Comparison of ENCODE assay signal across 25 cellular contexts in genomic region chr12:53586745-53587144, GRCh38. TPM values are rescaled to one million over a fixed set of nuclear protein-coding genes. Genes with fewer than 3 reads are reported as not detected.
DNase-seq lines count a peak whose midpoint lies in the region; ATAC-seq, FAIRE-seq and TF ChIP-seq lines count a peak whose summit lies in the region.
"Had no signal": no experiment of that assay in that cellular context is flagged by ENCODE, and none has a peak within 500 bp of the region (broad histone marks: within the 10 kb centered on the region; RNA-seq: fewer than 3 reads in every experiment).

No MANE protein-coding gene starts in this region.

- no peak overlapping the region for H3K4ac ChIP-seq in IMR-90 (ENCODE audit: low read depth, low read length)

- peaks cover 66% of the 10 kb centered on the region for H3K79me2 ChIP-seq in astrocyte (ENCODE audit: insufficient read depth, low read length)
- peaks cover 6% of the 10 kb centered on the region for H3K79me2 ChIP-seq in neural cell (replicated peaks; ENCODE audit: insufficient read depth, low read length)

- H3K27ac ChIP-seq in IMR-90 (ENCODE audit: insufficient read depth, low read length), result no peak overlapping the region
- H3K27ac ChIP-seq in astrocyte (ENCODE audit: low read depth, low read length), result no peak overlapping the region
- peak overlapping the region; percentile 82 for H3K27ac ChIP-seq in neural cell (ENCODE audit: low read length)
- H3K27ac ChIP-seq: Peyer's patch, thyroid gland, vagina had no signal

- BruUV-seq in IMR-90 (replicated peaks; lab: Mats Ljungman, UMichigan), result no TSS peak

- peak overlapping the region; percentile 4 for H3K27ac Mint-ChIP-seq in activated naive CD4-positive, alpha-beta T cell treated with anti-CD3 and anti-CD28 coated beads for 36 hours
- no peak overlapping the region for H3K27ac Mint-ChIP-seq in astrocyte (ENCODE audit: unreplicated experiment)
- H3K27ac Mint-ChIP-seq: dendritic cell treated with granulocyte-macrophage colony-stimulating factor and Interleukin-4, amounts not matched to agents 40 ng/mL and 50 ng/mL, for 4 days had no signal

- peaks cover 17% of the 10 kb centered on the region; the same call in 1 of the 2 replicates for H4K20me1 ChIP-seq in IMR-90 (ENCODE audit: insufficient read depth, low read length)
- H4K20me1 ChIP-seq in astrocyte (ENCODE audit: insufficient read depth, low read length), result peaks cover 57% of the 10 kb centered on the region
- no peaks in the 10 kb centered on the region for H4K20me1 ChIP-seq in neural cell (ENCODE audit: insufficient read depth)

- H3K56ac ChIP-seq in IMR-90 (ENCODE audit: extremely low read depth, insufficient read depth, low read length), result no peak overlapping the region

- intact Hi-C loops in activated naive CD4-positive, alpha-beta T cell treated with anti-CD3 and anti-CD28 coated beads for 36 hours (cut with micrococcal nuclease), result loop anchor here (5.0 kb wide), 1 partner anchor 44 kb away; no protein-coding TSS in a partner anchor
- intact Hi-C loops in IMR-90 (cut with micrococcal nuclease), result no loop called here

- 67% methylated on average over 3 of the region's 8 CpGs; no CpG with 5 or more reads in 1 of the 2 experiments for WGBS in IMR-90 (ENCODE audit: extremely low coverage in 2 of 2, insufficient read length in 1 of 2), 2 experiments

- no peak overlapping the region for H2AK9ac ChIP-seq in IMR-90 (replicated peaks; ENCODE audit: low read depth, low read length, poor library complexity)

- H2BK120ac ChIP-seq in IMR-90 (ENCODE audit: low read depth, low read length), result no peak overlapping the region

- in situ Hi-C loops in IMR-90 (cut with MboI; ENCODE audit: low sequenced_read_pairs), result no loop called here

- no peaks in the 10 kb centered on the region for H3K9me3 Mint-ChIP-seq in activated naive CD4-positive, alpha-beta T cell treated with anti-CD3 and anti-CD28 coated beads for 36 hours
- no peaks in the 10 kb centered on the region for H3K9me3 Mint-ChIP-seq in astrocyte (ENCODE audit: unreplicated experiment)
- H3K9me3 Mint-ChIP-seq: CD4-positive, CD25-positive, alpha-beta regulatory T cell; dendritic cell treated with granulocyte-macrophage colony-stimulating factor and Interleukin-4, amounts not matched to agents 40 ng/mL and 50 ng/mL, for 4 days had no signal

- no peak for FAIRE-seq in astrocyte (lab: Jason Lieb, UNC)
- FAIRE-seq: islet of Langerhans had no signal

- TF ChIP-seq CTCF in IMR-90 (conservative IDR thresholded peaks at IDR 0.05; ENCODE audit: low read depth, low read length) (no peak), astrocyte (IDR thresholded peaks at IDR 0.05; ENCODE audit: insufficient read depth, low read depth, low read length) (no peak), neural cell (IDR thresholded peaks at IDR 0.05; ENCODE audit: poor library complexity, severe bottlenecking) (no peak)

- H3F3A ChIP-seq in neural cell (ENCODE audit: insufficient read depth, low read length, poor library complexity, severe bottlenecking), result peaks cover 11% of the 10 kb centered on the region

- H4K5ac ChIP-seq in IMR-90 (ENCODE audit: low read depth, low read length), result no peak overlapping the region

- H2BK20ac ChIP-seq in IMR-90 (ENCODE audit: low read depth, low read length), result no peak overlapping the region

- TF ChIP-seq RAD21 in IMR-90 (IDR thresholded peaks at IDR 0.05; ENCODE audit: low read length), result no peak
- TF ChIP-seq RAD21 in neural cell (conservative IDR thresholded peaks at IDR 0.05), result no peak

- H2AFZ ChIP-seq in IMR-90 (replicated peaks; ENCODE audit: low read length, poor library complexity) (no peak overlapping the region), astrocyte (ENCODE audit: low read depth, low read length) (no peak overlapping the region), neural cell (ENCODE audit: low read depth, low read length) (no peak overlapping the region)

- H3K4me2 ChIP-seq in IMR-90 (ENCODE audit: low read depth, low read length), result no peak overlapping the region
- no peak overlapping the region for H3K4me2 ChIP-seq in astrocyte (ENCODE audit: low read length)
- no peak overlapping the region for H3K4me2 ChIP-seq in neural cell (ENCODE audit: low read length)

- TF ChIP-seq POLR2A in IMR-90 (IDR thresholded peaks at IDR 0.05; ENCODE audit: low read depth, low read length), result no peak

- H3K9me3 ChIP-seq in IMR-90 (ENCODE audit: control insufficient read depth, insufficient read depth, low read length) (no peaks in the 10 kb centered on the region), astrocyte (ENCODE audit: insufficient read depth, low read depth, low read length) (no peaks in the 10 kb centered on the region), neural cell (ENCODE audit: low read length) (no peaks in the 10 kb centered on the region)
- H3K9me3 ChIP-seq: Peyer's patch, stomach, thyroid gland, vagina had no signal

- no peak overlapping the region for H2AK5ac ChIP-seq in IMR-90 (ENCODE audit: low read depth, low read length)

- H3K79me1 ChIP-seq in IMR-90 (ENCODE audit: low read depth in 1 of 2, low read length in 2 of 2), result peaks cover 27 to 40% of the 10 kb centered on the region in 2 experiments

- peaks cover 37% of the 10 kb centered on the region for H3K4me1 Mint-ChIP-seq in activated naive CD4-positive, alpha-beta T cell treated with anti-CD3 and anti-CD28 coated beads for 36 hours (ENCODE audit: low read depth)
- H3K4me1 Mint-ChIP-seq in astrocyte (ENCODE audit: low read depth, unreplicated experiment), result peaks cover 15% of the 10 kb centered on the region

- dilution Hi-C loops in IMR-90 (cut with HindIII; ENCODE audit: low sequenced_read_pairs, unreplicated experiment), result no loop called here

- H3K36me3 Mint-ChIP-seq in activated naive CD4-positive, alpha-beta T cell treated with anti-CD3 and anti-CD28 coated beads for 36 hours (ENCODE audit: low read depth), result no peaks in the 10 kb centered on the region
- H3K36me3 Mint-ChIP-seq in astrocyte (ENCODE audit: low read depth, unreplicated experiment), result peaks cover 3% of the 10 kb centered on the region

- H3K9ac ChIP-seq in IMR-90 (ENCODE audit: low read depth, low read length) (no peak overlapping the region), astrocyte (ENCODE audit: low read length) (no peak overlapping the region), neural cell (ENCODE audit: low read length) (peak overlapping the region; percentile 24)

- no peak overlapping the region for H3K14ac ChIP-seq in IMR-90 (replicated peaks; ENCODE audit: low read depth, low read length)

- POLR2A ChIA-PET in IMR-90 (lab: Charles Lee; ENCODE audit: unreplicated experiment), result no interaction called here

- DNase-seq in activated naive CD4-positive, alpha-beta T cell treated with anti-CD3 and anti-CD28 coated beads for 36 hours, result no peak
- DNase-seq in activated naive CD4-positive, alpha-beta T cell (lab: John Stamatoyannopoulos, UW), result no peak
- DNase-seq in IMR-90, result peak; percentile 63
- peak; percentile 65 for DNase-seq in astrocyte (ENCODE audit: low read depth)
- DNase-seq in activated T-cell treated with anti-CD3 and anti-CD28 coated beads for 4 hours, result no peak
- DNase-seq: activated gamma-delta T cell treated with Interleukin-2 at 50 U/mL for 16 hours; activated T-cell treated with anti-CD3 and anti-CD28 coated beads, Interleukin-2, amount 50 U/mL, for 1 hour; CD4-positive, CD25-positive, alpha-beta regulatory T cell; DMS 273 treated with DMSO at 0.1 percent for 48 hours; left ventricle myocardium superior; naive B cell; NCI-H1417; NCI-H2029 treated with DMSO at 0.1 percent for 48 hours; NCI-H69; Peyer's patch; SHP77 treated with DMSO at 0.1 percent for 48 hours; stomach; SW 1271; thyroid gland had no signal

- H3K36me3 ChIP-seq in IMR-90 (ENCODE audit: control insufficient read depth, insufficient read depth, low read length) (no peaks in the 10 kb centered on the region), astrocyte (ENCODE audit: insufficient read depth, low read length) (no peaks in the 10 kb centered on the region), neural cell (ENCODE audit: insufficient read depth, low read length) (no peaks in the 10 kb centered on the region)
- H3K36me3 ChIP-seq: Peyer's patch, stomach, thyroid gland, vagina had no signal

- no peak overlapping the region for H3K4me3 Mint-ChIP-seq in activated naive CD4-positive, alpha-beta T cell treated with anti-CD3 and anti-CD28 coated beads for 36 hours
- no peak overlapping the region for H3K4me3 Mint-ChIP-seq in astrocyte (ENCODE audit: unreplicated experiment)
- H3K4me3 Mint-ChIP-seq: CD4-positive, CD25-positive, alpha-beta regulatory T cell; dendritic cell treated with granulocyte-macrophage colony-stimulating factor and Interleukin-4, amounts not matched to agents 40 ng/mL and 50 ng/mL, for 4 days had no signal

- H3K9me1 ChIP-seq in IMR-90 (ENCODE audit: insufficient read depth, low read length), result peaks cover 5% of the 10 kb centered on the region; the same call in 1 of the 2 replicates

- no peaks in the 10 kb centered on the region for H3K27me3 ChIP-seq in IMR-90 (ENCODE audit: control insufficient read depth, insufficient read depth, low read length)
- H3K27me3 ChIP-seq in astrocyte (ENCODE audit: insufficient read depth, low read length), result no peaks in the 10 kb centered on the region
- no peaks in the 10 kb centered on the region for H3K27me3 ChIP-seq in neural cell (ENCODE audit: insufficient read depth, low read depth, low read length)
- H3K27me3 ChIP-seq: Peyer's patch, stomach, thyroid gland, vagina had no signal

- no peak overlapping the region for H3K18ac ChIP-seq in IMR-90 (ENCODE audit: low read depth, low read length)

- H3K23ac ChIP-seq in IMR-90 (ENCODE audit: low read depth, low read length), result no peak overlapping the region

- H3K4me1 ChIP-seq in IMR-90 (ENCODE audit: control insufficient read depth, insufficient read depth, low read length), result no peaks in the 10 kb centered on the region
- peaks cover 5% of the 10 kb centered on the region for H3K4me1 ChIP-seq in astrocyte (ENCODE audit: insufficient read depth, low read length)

- no peaks in the 10 kb centered on the region for H3K27me3 Mint-ChIP-seq in activated naive CD4-positive, alpha-beta T cell treated with anti-CD3 and anti-CD28 coated beads for 36 hours (ENCODE audit: low read depth)
- no peaks in the 10 kb centered on the region for H3K27me3 Mint-ChIP-seq in astrocyte (ENCODE audit: low read depth, unreplicated experiment)
- H3K27me3 Mint-ChIP-seq: CD4-positive, CD25-positive, alpha-beta regulatory T cell; dendritic cell treated with granulocyte-macrophage colony-stimulating factor and Interleukin-4, amounts not matched to agents 40 ng/mL and 50 ng/mL, for 4 days; naive B cell had no signal

- ATAC-seq in IMR-90 (ENCODE audit: low read depth) (no peak), GM18517 (IDR thresholded peaks at IDR 0.05; ENCODE audit: unreplicated experiment) (no peak), HG03521 (IDR thresholded peaks at IDR 0.05; ENCODE audit: unreplicated experiment) (no peak)
- ATAC-seq: left ventricle myocardium superior had no signal

- no peak for TF ChIP-seq EP300 in neural cell (conservative IDR thresholded peaks at IDR 0.05; ENCODE audit: poor library complexity, severe bottlenecking)

- H2BK5ac ChIP-seq in IMR-90 (ENCODE audit: low read depth, low read length, poor library complexity, severe bottlenecking), result no peak overlapping the region

- H3K4me3 ChIP-seq in IMR-90 (ENCODE audit: insufficient read depth, low read depth, low read length) (no peak overlapping the region), astrocyte (ENCODE audit: insufficient read depth, low read depth, low read length) (no peak overlapping the region), neural cell (ENCODE audit: low read length) (no peak overlapping the region)
- H3K4me3 ChIP-seq: Peyer's patch, stomach, thyroid gland, vagina had no signal

- CTCF ChIA-PET in activated naive CD4-positive, alpha-beta T cell treated with anti-CD3 and anti-CD28 coated beads for 36 hours (lab: Charles Lee), result interaction anchor here (0.7 to 1.2 kb wide), 2 partner anchors 26 to 812 kb away, joined by 3 read pairs; no protein-coding TSS in a partner anchor
- CTCF ChIA-PET in IMR-90 (lab: Yijun Ruan, JAX), result no interaction called here

- no peak overlapping the region for H4K91ac ChIP-seq in IMR-90 (ENCODE audit: insufficient read depth, low read depth, low read length)

- H4K8ac ChIP-seq in IMR-90 (ENCODE audit: low read depth in 2 of 2, low read length in 2 of 2), result no peak overlapping the region

- no peaks in the 10 kb centered on the region for H3K9me2 ChIP-seq in neural cell (ENCODE audit: insufficient read depth, low read length)

- H2BK15ac ChIP-seq in IMR-90 (ENCODE audit: low read depth, low read length), result no peak overlapping the region

RNA-seq across cellular contexts. Expression of gene ATF7, which starts 39.4 kb away (rescaled TPM):
- 10 to 100 TPM; 19.7 to 19.8 TPM for total RNA-seq in activated naive CD4-positive, alpha-beta T cell treated with anti-CD3 and anti-CD28 coated beads for 36 hours
- total RNA-seq in IMR-90 (2012; rRNA removed) (7.0 and 9.4 TPM in 2 replicates), astrocyte (35.1 and 38.3 TPM in 2 replicates)
- polyA plus RNA-seq in IMR-90 (2012; rRNA removed) (15.2 and 16.3 TPM in 2 replicates), neural cell (1.9 and 6.3 TPM in 2 replicates)
- 6.5 and 9.7 TPM in 2 replicates for polyA plus RNA-seq in IMR-90 (2012; cell fraction: cytosol; rRNA removed)
- 35.8 and 38.5 TPM in 2 replicates for polyA plus RNA-seq in IMR-90 (2012; cell fraction: nucleus; rRNA removed; ENCODE audit: low replicate concordance)
- polyA minus RNA-seq in neural cell, result 6.6 and 19.0 TPM in 2 replicates

Comparison
In these comparisons a context has a peak if more than half of its experiments do, and no peak if none do; other contexts are left out.
1. DNase-seq: peak in IMR-90 (single experiment) and astrocyte (single experiment); none in activated naive CD4-positive, alpha-beta T cell treated with anti-CD3 and anti-CD28 coated beads for 36 hours (single experiment), activated naive CD4-positive, alpha-beta T cell (0 of 4) and activated T-cell treated with anti-CD3 and anti-CD28 coated beads for 4 hours (single experiment).